9 cellular contexts compared by ENCODE assay signal in genomic region chr1:15410223-15410883, GRCh38. TPM values are rescaled to one million over a fixed set of nuclear protein-coding genes. Genes with fewer than 3 reads are reported as not detected.
DNase-seq lines count a peak whose midpoint lies in the region; TF ChIP-seq lines count a peak whose summit lies in the region.
"Had no signal": no experiment of that assay in that cellular context is flagged by ENCODE, and none has a peak within 500 bp of the region (broad histone marks: within the 10 kb centered on the region; RNA-seq: fewer than 3 reads in every experiment).

No MANE protein-coding gene starts in this region.

- intact Hi-C loops in esophagus squamous epithelium (cut with DNase I) = no loop called here

- H3K4me3 ChIP-seq in SJCRH30 (peak overlapping the region; percentile 86), esophagus squamous epithelium (peak overlapping the region; percentile 68 to 99 (median 88)), retinal pigment epithelial cell (ENCODE audit: low read length) (peak overlapping the region; percentile 79)

- peak; percentile 22 for DNase-seq in NCI-H2227 (lab: John Stamatoyannopoulos, UW; ENCODE audit: unreplicated experiment)
- no peak for DNase-seq in NCI-H2227 treated with DMSO at 0.1 percent for 48 hours (lab: John Stamatoyannopoulos, UW)
- peak; percentile 27 to 49 for DNase-seq in SJCRH30
- no peak for DNase-seq in esophagus squamous epithelium (lab: John Stamatoyannopoulos, UW)
- no peak for DNase-seq in retinal pigment epithelial cell (ENCODE audit: low read depth)
- no peak for DNase-seq in GM19240 (ENCODE audit: insufficient read length, low spot score)
- no peak for DNase-seq in NCI-H2081 (lab: John Stamatoyannopoulos, UW)
- no peak for DNase-seq in kidney tubule cell (ENCODE audit: low spot score)

- H3K27ac ChIP-seq in SJCRH30 = peak overlapping the region; percentile 40; the same call in 1 of the 2 replicates
- H3K27ac ChIP-seq in esophagus squamous epithelium = peak overlapping the region; percentile 80 to 94 (median 88)

- H3K27me3 ChIP-seq in SJCRH30 = no peaks in the 10 kb centered on the region
- H3K27me3 ChIP-seq in esophagus squamous epithelium = no peaks in the 10 kb centered on the region

- H3K9me3 ChIP-seq in SJCRH30 (replicated peaks) = no peaks in the 10 kb centered on the region
- no peaks in the 10 kb centered on the region for H3K9me3 ChIP-seq in esophagus squamous epithelium

- TF ChIP-seq CTCF in esophagus squamous epithelium (IDR thresholded peaks at IDR 0.05) (no peak), retinal pigment epithelial cell (conservative IDR thresholded peaks at IDR 0.05; ENCODE audit: low read depth, low read length) (no peak)

- WGBS in esophagus squamous epithelium, 2 donors = 0% methylated on average over 4 to 7 of the region's 53 CpGs

- peaks cover 21% of the 10 kb centered on the region for H3K4me1 ChIP-seq in SJCRH30
- H3K4me1 ChIP-seq in esophagus squamous epithelium = peaks cover 11 to 73% (median 57%) of the 10 kb centered on the region in 3 donors

- TF ChIP-seq POLR2A in esophagus squamous epithelium (IDR thresholded peaks at IDR 0.05) = no peak

- H3K36me3 ChIP-seq in SJCRH30 (peaks cover 20% of the 10 kb centered on the region; the same call in 1 of the 2 replicates), esophagus squamous epithelium (peaks cover 0 to 13% (median 0%) of the 10 kb centered on the region in 3 donors)

RNA-seq across cellular contexts. Expression of gene EFHD2, which starts 0.7 kb away (rescaled TPM):
- total RNA-seq in SJCRH30 (2014; rRNA removed; shearing (Covaris generic)) = 203 and 208 TPM in 2 replicates
- total RNA-seq in esophagus squamous epithelium = 10 to 100 TPM; 47.5 to 79.5 (median 61.0) TPM

RNA-seq across cellular contexts. Expression of gene CTRC, which starts 27.9 kb away (rescaled TPM):
- 0.12 and 0.28 TPM in 2 replicates for total RNA-seq in SJCRH30 (2014; rRNA removed; shearing (Covaris generic))
- not detected for total RNA-seq in esophagus squamous epithelium
- total RNA-seq: Daoy had no signal

RNA-seq across cellular contexts. Expression of gene CELA2A, which starts 46.2 kb away (rescaled TPM):
- 0.55 TPM in 1 of 2 replicates, not detected in the other for total RNA-seq in SJCRH30 (2014; rRNA removed; shearing (Covaris generic))
- total RNA-seq in esophagus squamous epithelium = not detected
- total RNA-seq: Daoy had no signal

Comparison
In these comparisons a context has a peak if more than half of its experiments do, and no peak if none do; other contexts are left out.
1. DNase-seq: peak in NCI-H2227 (single experiment) and SJCRH30 (2 of 2); none in NCI-H2227 treated with DMSO at 0.1 percent for 48 hours (single experiment), esophagus squamous epithelium (single experiment), retinal pigment epithelial cell (single experiment), GM19240 (single experiment), NCI-H2081 (0 of 2) and kidney tubule cell (single experiment).
2. Peak in every context shown above with its lines, with median percentiles within 50 percentile points of each other: H3K4me3 ChIP-seq.